10 cellular contexts compared by ENCODE assay signal in genomic region chr22:46969491-46969890, GRCh38.
DNase-seq lines count a peak whose midpoint lies in the region; ATAC-seq and TF ChIP-seq lines count a peak whose summit lies in the region.
"Had no signal": no experiment of that assay in that cellular context is flagged by ENCODE, and none has a peak within 500 bp of the region (broad histone marks: within the 10 kb centered on the region; RNA-seq: fewer than 3 reads in every experiment).

No MANE protein-coding gene starts in this region.

- no peak for TF ChIP-seq EP300 in tibial nerve (IDR thresholded peaks at IDR 0.05)

- no peak overlapping the region for H3K4me3 ChIP-seq in tibial nerve

- WGBS in tibial nerve, 2 donors: 90 to 94% methylated on average over 4 of the region's 4 CpGs

- no peak for TF ChIP-seq CTCF in tibial nerve (IDR thresholded peaks at IDR 0.05)

- peaks cover 0 to 22% (median 0%) of the 10 kb centered on the region in 4 donors for H3K4me1 ChIP-seq in tibial nerve

- no peak for TF ChIP-seq POLR2A in tibial nerve (IDR thresholded peaks at IDR 0.05)

- H3K36me3 ChIP-seq in tibial nerve: peaks cover 0 to 15% (median 0%) of the 10 kb centered on the region in 3 donors

- no peaks in the 10 kb centered on the region for H3K9me3 ChIP-seq in tibial nerve

- no peak overlapping the region for H3K27ac ChIP-seq in tibial nerve

- H3K27me3 ChIP-seq in tibial nerve: no peaks in the 10 kb centered on the region

- peak; percentile 73 for ATAC-seq in GM18873 (IDR thresholded peaks at IDR 0.05; ENCODE audit: low FRiP score, unreplicated experiment)
- peak; percentile 89 for ATAC-seq in GM21723 (IDR thresholded peaks at IDR 0.05; ENCODE audit: unreplicated experiment)
- ATAC-seq in HG03565 (IDR thresholded peaks at IDR 0.05; ENCODE audit: unreplicated experiment): peak; percentile 89

- DNase-seq in stimulated activated CD4-positive, alpha-beta T cell treated with anti-CD3 and anti-CD28 coated beads, Interleukin-4, amount 100 ng/mL, for 24 hours: peak; percentile 46
- DNase-seq in AG08395 (ENCODE audit: low spot score) (no peak), tibial nerve (ENCODE audit: low spot score in 2 of 2) (no peak)
- DNase-seq in effector CD4-positive, alpha-beta T cell: no peak
- DNase-seq: cerebellar nuclear complex, islet precursor cell, SW 1271 had no signal
